15 cellular contexts compared by ENCODE assay signal in genomic region chr1:179029293-179029692, GRCh38. TPM values are rescaled to one million over a fixed set of nuclear protein-coding genes. Genes with fewer than 3 reads are reported as not detected.
A peak's percentile ranks its signal among the peaks of the same experiment; 100 is the strongest.
DNase-seq lines count a peak whose midpoint lies in the region; ATAC-seq, FAIRE-seq and TF ChIP-seq lines count a peak whose summit lies in the region.
"Had no signal": no experiment of that assay in that cellular context is flagged by ENCODE, and none has a peak within 500 bp of the region (broad histone marks: within the 10 kb centered on the region; RNA-seq: fewer than 3 reads in every experiment).

No MANE protein-coding gene starts in this region.

- H3K9me3 ChIP-seq in A549 (no peaks in the 10 kb centered on the region), OCI-LY3 (ENCODE audit: insufficient read depth, low read length) (no peaks in the 10 kb centered on the region)
- no peaks in the 10 kb centered on the region for H3K9me3 ChIP-seq in CD4-positive, alpha-beta memory T cell (ENCODE audit: control insufficient read depth in 1 of 2, low read length in 2 of 2)
- H3K9me3 ChIP-seq: BLaER1 had no signal

- H3K27ac ChIP-seq in A549 (no peak overlapping the region), OCI-LY3 (ENCODE audit: low read length) (peak overlapping the region; percentile 40)
- H3K27ac ChIP-seq in CD4-positive, alpha-beta memory T cell (ENCODE audit: low read depth, low read length) = no peak overlapping the region
- H3K27ac ChIP-seq: BLaER1, VCaP had no signal

- TF ChIP-seq EP300 in A549 (IDR thresholded peaks at IDR 0.05) = no peak

- peak overlapping the region; percentile 7; the same call in 1 of the 2 replicates for H3K9ac ChIP-seq in OCI-LY3 (ENCODE audit: low read length)
- H3K9ac ChIP-seq: BLaER1 had no signal

- CTCF ChIA-PET in A549 (lab: Yijun Ruan, JAX) = interaction anchor here (0.6 to 2.8 kb wide), 6 partner anchors 9 to 50 kb away, joined by 3 to 15 read pairs (median 4); no protein-coding TSS in a partner anchor
- CTCF ChIA-PET in CD4-positive, alpha-beta memory T cell (lab: Charles Lee; ENCODE audit: partially characterized antibody) = interaction anchor here (0.7 to 1.3 kb wide), 4 partner anchors 17 to 49 kb away, joined by 3 to 6 read pairs (median 4); no protein-coding TSS in a partner anchor

- H3K4me3 Mint-ChIP-seq in CD4-positive, alpha-beta memory T cell = peak overlapping the region in 4 of 8 donors; percentile 3 to 28 (median 16)
- H3K4me3 Mint-ChIP-seq in glutamatergic neuron (ENCODE audit: unreplicated experiment) = peak overlapping the region; percentile 4
- H3K4me3 Mint-ChIP-seq: stimulated activated naive CD8-positive, alpha-beta T cell treated with anti-CD3 and anti-CD28 coated beads, Interleukin-15, Interleukin-2, amounts not matched to agents 100 ng/mL and 50 ng/mL, for 24 hours had no signal

- intact Hi-C loops in CD4-positive, alpha-beta memory T cell (cut with micrococcal nuclease) = loop anchor here (5.0 to 10.0 kb wide), 3 partner anchors 198 to 1476 kb away; partner anchors contain the start of genes ABL2 and ACBD6
- intact Hi-C loops in posterior cingulate gyrus (cut with DNase I) = loop anchor here (10.0 kb wide), 1 partner anchor 46 kb away; no protein-coding TSS in a partner anchor

- H3K4me3 ChIP-seq in A549 (no peak overlapping the region), OCI-LY3 (ENCODE audit: low read length) (peak overlapping the region; percentile 18)
- no peak overlapping the region for H3K4me3 ChIP-seq in CD4-positive, alpha-beta memory T cell (ENCODE audit: low read length in 2 of 2)
- H3K4me3 ChIP-seq: BLaER1 had no signal

- H3K4me1 Mint-ChIP-seq in CD4-positive, alpha-beta memory T cell = peaks cover 49 to 81% (median 64%) of the 10 kb centered on the region in 4 donors
- peaks cover 45% of the 10 kb centered on the region for H3K4me1 Mint-ChIP-seq in glutamatergic neuron (ENCODE audit: low read depth, unreplicated experiment)

- no peaks in the 10 kb centered on the region for H3K9me3 Mint-ChIP-seq in CD4-positive, alpha-beta memory T cell
- H3K9me3 Mint-ChIP-seq in glutamatergic neuron (ENCODE audit: unreplicated experiment) = peaks cover 9% of the 10 kb centered on the region
- H3K9me3 Mint-ChIP-seq: stimulated activated naive CD8-positive, alpha-beta T cell treated with anti-CD3 and anti-CD28 coated beads, Interleukin-15, Interleukin-2, amounts not matched to agents 100 ng/mL and 50 ng/mL, for 24 hours had no signal

- peaks cover 0 to 2% of the 10 kb centered on the region in 2 donors for H3K36me3 Mint-ChIP-seq in CD4-positive, alpha-beta memory T cell
- H3K36me3 Mint-ChIP-seq in glutamatergic neuron (ENCODE audit: unreplicated experiment) = no peaks in the 10 kb centered on the region

- H3K4me1 ChIP-seq in A549 = peaks cover 61% of the 10 kb centered on the region
- peaks cover 69% of the 10 kb centered on the region for H3K4me1 ChIP-seq in CD4-positive, alpha-beta memory T cell (ENCODE audit: insufficient read depth, low read length)
- H3K4me1 ChIP-seq in OCI-LY3 (ENCODE audit: low read length) = peaks cover 64% of the 10 kb centered on the region

- no peak for FAIRE-seq in A549 (lab: Jason Lieb, UNC)
- FAIRE-seq: G401.6, GM18507 had no signal

- peaks cover 80% of the 10 kb centered on the region for H3K79me2 ChIP-seq in OCI-LY3 (ENCODE audit: low read length)

- no peaks in the 10 kb centered on the region for H3K36me3 ChIP-seq in CD4-positive, alpha-beta memory T cell (ENCODE audit: insufficient read depth, low read length)
- no peaks in the 10 kb centered on the region for H3K36me3 ChIP-seq in OCI-LY3 (replicated peaks; ENCODE audit: low read depth, low read length)
- H3K36me3 ChIP-seq: BLaER1 had no signal

- 68% methylated on average over 3 of the region's 3 CpGs for WGBS in A549 (ENCODE audit: missing lambda C conversion rate)

- no peak for TF ChIP-seq RAD21 in A549 (conservative IDR thresholded peaks at IDR 0.05 in 1 of 2, IDR thresholded peaks at IDR 0.05 in 1 of 2)

- H3K27ac Mint-ChIP-seq in CD4-positive, alpha-beta memory T cell = peak overlapping the region in 4 of 7 donors; percentile 8 to 42 (median 29)
- peak overlapping the region; percentile 49 for H3K27ac Mint-ChIP-seq in glutamatergic neuron (ENCODE audit: unreplicated experiment)
- H3K27ac Mint-ChIP-seq: stimulated activated naive CD8-positive, alpha-beta T cell treated with anti-CD3 and anti-CD28 coated beads, Interleukin-15, Interleukin-2, amounts not matched to agents 100 ng/mL and 50 ng/mL, for 24 hours had no signal

- no peak for TF ChIP-seq POLR2A in A549 (IDR thresholded peaks at IDR 0.05; ENCODE audit: low read length)

- DNase-seq in A549 (ENCODE audit: low read depth in 1 of 2, low spot score in 1 of 2) = no peak
- DNase-seq in CD4-positive, alpha-beta memory T cell = no peak
- no peak for DNase-seq in glutamatergic neuron
- DNase-seq in glomerular visceral epithelial cell (ENCODE audit: extremely low spot score) = no peak
- DNase-seq in posterior cingulate gyrus = no peak
- DNase-seq in HuH-7 (ENCODE audit: low spot score) = no peak
- DNase-seq: aorta, NCI-H1930 had no signal

- H3K27me3 Mint-ChIP-seq in CD4-positive, alpha-beta memory T cell = no peaks in the 10 kb centered on the region
- H3K27me3 Mint-ChIP-seq in glutamatergic neuron (ENCODE audit: unreplicated experiment) = peaks cover 7% of the 10 kb centered on the region
- H3K27me3 Mint-ChIP-seq: stimulated activated naive CD8-positive, alpha-beta T cell treated with anti-CD3 and anti-CD28 coated beads, Interleukin-15, Interleukin-2, amounts not matched to agents 100 ng/mL and 50 ng/mL, for 24 hours had no signal

- H4K20me1 ChIP-seq in OCI-LY3 (ENCODE audit: insufficient read depth, low read length) = peaks cover 12% of the 10 kb centered on the region; the same call in 1 of the 2 replicates

- peak overlapping the region; percentile 1; the same call in 1 of the 3 replicates for H3K4me2 ChIP-seq in A549
- H3K4me2 ChIP-seq in OCI-LY3 (ENCODE audit: low read length) = peak overlapping the region; percentile 60
- H3K4me2 ChIP-seq: BLaER1 had no signal

- TF ChIP-seq CTCF in A549 (IDR thresholded peaks at IDR 0.05) = no peak
- TF ChIP-seq CTCF in OCI-LY3 (IDR thresholded peaks at IDR 0.05; ENCODE audit: low read depth, low read length) = no peak
- no peak for TF ChIP-seq CTCF in glutamatergic neuron (IDR thresholded peaks at IDR 0.05; ENCODE audit: partially characterized antibody, unreplicated experiment)

- ATAC-seq in A549 = no peak
- no peak for ATAC-seq in HG03457 (IDR thresholded peaks at IDR 0.05; ENCODE audit: unreplicated experiment)

- no peak overlapping the region for H2AFZ ChIP-seq in OCI-LY3 (ENCODE audit: low read depth, low read length)

- POLR2A ChIA-PET in A549 (lab: Yijun Ruan, JAX) = no interaction called here
- POLR2A ChIA-PET in CD4-positive, alpha-beta memory T cell (lab: Charles Lee; ENCODE audit: partially characterized antibody) = interaction anchor here (0.6 to 1.4 kb wide), 5 partner anchors 9 to 336 kb away, joined by 3 to 6 read pairs (median 4); partner anchors contain the start of gene TOR3A

- H3K27me3 ChIP-seq in CD4-positive, alpha-beta memory T cell (ENCODE audit: insufficient read depth, low read length) = no peaks in the 10 kb centered on the region
- peaks cover 7% of the 10 kb centered on the region; the same call in 1 of the 2 replicates for H3K27me3 ChIP-seq in OCI-LY3 (ENCODE audit: low read depth, low read length)
- H3K27me3 ChIP-seq: BLaER1 had no signal

TF ChIP-seq in A549, 52 proteins besides CTCF, POLR2A, EP300 and RAD21 (continues in another document):
- TF ChIP-seq RCOR1 (IDR thresholded peaks at IDR 0.05; ENCODE audit: low read depth, low read length) = no peak
- no peak for TF ChIP-seq ELK1 (IDR thresholded peaks at IDR 0.05; ENCODE audit: low read depth, low read length)
- TF ChIP-seq FOSB (CRISPR knock-in tag; IDR thresholded peaks at IDR 0.05) = no peak
- no peak for TF ChIP-seq E2F6 (IDR thresholded peaks at IDR 0.05; ENCODE audit: borderline replicate concordance, low read depth)
- TF ChIP-seq CBX2 (IDR thresholded peaks at IDR 0.05; ENCODE audit: borderline replicate concordance, low read depth) = no peak

RNA-seq across cellular contexts. Expression of gene FAM20B, which starts 3.6 kb away (rescaled TPM):
- polyA plus RNA-seq in A549 (2011; rRNA removed) = 34.9 and 35.3 TPM in 2 replicates
- polyA plus RNA-seq in A549 (2012; cell fraction: cytosol; rRNA removed) = 9.1 and 11.2 TPM in 2 replicates
- 4.5 and 6.5 TPM in 2 replicates for polyA plus RNA-seq in A549 (2012; cell fraction: nucleus; rRNA removed)
- polyA plus RNA-seq in A549 (2017; fragmentation: RNase III; extraction: RNeasy Plus Mini Kit Qiagen cat#74134 plus additional on column Dnase treatment) = 24.2 to 25.3 TPM (median 25.3 TPM) in 3 replicates
- polyA minus RNA-seq in A549 (2011; rRNA and poly(A)+ RNA removed) = 39.9 and 53.4 TPM in 2 replicates
- 10 to 100 TPM; 29.6 to 31.9 TPM for total RNA-seq in CD4-positive, alpha-beta memory T cell
- 1 to 10 TPM; 4.3 to 8.8 TPM for polyA plus RNA-seq in CD4-positive, alpha-beta memory T cell
- total RNA-seq in glutamatergic neuron (ENCODE audit: unreplicated experiment) = 39.3 TPM

RNA-seq across cellular contexts. Expression of gene TOR3A, which starts 52.6 kb away (rescaled TPM):
- polyA plus RNA-seq in A549 (2011; rRNA removed) = 30.7 and 41.0 TPM in 2 replicates
- polyA plus RNA-seq in A549 (2012; cell fraction: cytosol; rRNA removed) = 71.2 and 88.6 TPM in 2 replicates
- polyA plus RNA-seq in A549 (2012; cell fraction: nucleus; rRNA removed) = 94.6 and 102 TPM in 2 replicates
- 44.5 to 48.9 TPM (median 46.4 TPM) in 3 replicates for polyA plus RNA-seq in A549 (2017; fragmentation: RNase III; extraction: RNeasy Plus Mini Kit Qiagen cat#74134 plus additional on column Dnase treatment)
- polyA minus RNA-seq in A549 (2011; rRNA and poly(A)+ RNA removed) = 52.5 and 62.9 TPM in 2 replicates
- total RNA-seq in CD4-positive, alpha-beta memory T cell = 10 to 100 TPM; 25.4 to 27.3 TPM
- 10 to 100 TPM; 37.2 to 51.3 TPM for polyA plus RNA-seq in CD4-positive, alpha-beta memory T cell
- total RNA-seq in glutamatergic neuron (ENCODE audit: unreplicated experiment) = 8.2 TPM
